In genomic region chrX:77785746-77786548, GRCh38 we compare ENCODE assay signal across 1 cellular context.
A peak's percentile ranks its signal among the peaks of the same experiment; 100 is the strongest.
TF ChIP-seq lines count a peak whose summit lies in the region.

ATRX (minus strand) TSS chrX:77786216; CDS start chrX:77786001, 215 bp downstream.

TF ChIP-seq in GM12878, 131 proteins besides CTCF, POLR2A, EP300 and RAD21 (continued from another document and continues in another):
- TF ChIP-seq BCLAF1 (IDR thresholded peaks at IDR 0.05), result no peak
- no peak for TF ChIP-seq TCF7 (IDR thresholded peaks at IDR 0.05; ENCODE audit: borderline replicate concordance)
- TF ChIP-seq FOS (IDR thresholded peaks at IDR 0.05; ENCODE audit: borderline replicate concordance, extremely low read depth, insufficient read length), result peak; percentile 9
- TF ChIP-seq BMI1 (IDR thresholded peaks at IDR 0.05; ENCODE audit: borderline replicate concordance), result no peak
- TF ChIP-seq ZNF217 (IDR thresholded peaks at IDR 0.05), result no peak
- TF ChIP-seq LARP7 (IDR thresholded peaks at IDR 0.05), result peak; percentile 59; the same call in 1 of the 2 replicates
- TF ChIP-seq PML (IDR thresholded peaks at IDR 0.05; ENCODE audit: low read length), result 0 out of 2 replicates have a peak, but pooled peaks have one; percentile 32
- TF ChIP-seq CHD2 (IDR thresholded peaks at IDR 0.05; ENCODE audit: borderline replicate concordance, low read depth, low read length), result no peak
- peak; percentile 87 for TF ChIP-seq CREB1 (IDR thresholded peaks at IDR 0.05; ENCODE audit: low read depth)
- no peak for TF ChIP-seq RELB (IDR thresholded peaks at IDR 0.05; ENCODE audit: low read depth)
- no peak for TF ChIP-seq MEF2B (IDR thresholded peaks at IDR 0.05; ENCODE audit: partially characterized antibody, poor library complexity, severe bottlenecking)
- TF ChIP-seq RCOR1 (conservative IDR thresholded peaks at IDR 0.05; ENCODE audit: low read depth, low read length), result no peak
- no peak for TF ChIP-seq ZNF384 (IDR thresholded peaks at IDR 0.05; ENCODE audit: borderline replicate concordance, low read depth, low read length)
- TF ChIP-seq USF2 (IDR thresholded peaks at IDR 0.05; ENCODE audit: borderline replicate concordance, low read depth, low read length), result no peak
- TF ChIP-seq ZNF687 (IDR thresholded peaks at IDR 0.05), result no peak
- TF ChIP-seq SMAD5 (IDR thresholded peaks at IDR 0.05; ENCODE audit: low read depth), result 0 out of 2 replicates have a peak, but pooled peaks have one; percentile 27
- TF ChIP-seq ZNF622 (IDR thresholded peaks at IDR 0.05), result no peak
- TF ChIP-seq PBX3 (IDR thresholded peaks at IDR 0.05; ENCODE audit: insufficient replicate concordance, low read depth, low read length), result no peak
- no peak for TF ChIP-seq ZBTB11 (CRISPR knock-in tag; IDR thresholded peaks at IDR 0.05)
- no peak for TF ChIP-seq TBL1XR1 (IDR thresholded peaks at IDR 0.05; ENCODE audit: low read depth, low read length)
- TF ChIP-seq ZBTB4 (CRISPR knock-in tag; IDR thresholded peaks at IDR 0.05), result no peak
- peak; percentile 88 for TF ChIP-seq POLR2AphosphoS5 (IDR thresholded peaks at IDR 0.05; ENCODE audit: low read length)
- no peak for TF ChIP-seq SUPT20H (IDR thresholded peaks at IDR 0.05; ENCODE audit: borderline replicate concordance, control insufficient read depth, low read depth, low read length)
- TF ChIP-seq PKNOX1 (IDR thresholded peaks at IDR 0.05), result no peak
- TF ChIP-seq JUNB (IDR thresholded peaks at IDR 0.05), result no peak
- no peak for TF ChIP-seq NFIC (IDR thresholded peaks at IDR 0.05; ENCODE audit: low read depth, low read length)
- no peak; a peak in 1 of 4 replicates for TF ChIP-seq CEBPB (IDR thresholded peaks at IDR 0.05; ENCODE audit: borderline replicate concordance in 1 of 2, low read depth in 2 of 2, low read length in 2 of 2)
- TF ChIP-seq SIN3A (IDR thresholded peaks at IDR 0.05; ENCODE audit: low read depth, low read length), result no peak
- TF ChIP-seq RAD51 (IDR thresholded peaks at IDR 0.05), result no peak
- no peak for TF ChIP-seq NR2C1 (IDR thresholded peaks at IDR 0.05)
- TF ChIP-seq E2F8 (IDR thresholded peaks at IDR 0.05; ENCODE audit: low read depth, partially characterized antibody), result no peak
- TF ChIP-seq HSF1 (IDR thresholded peaks at IDR 0.05; ENCODE audit: low read depth, low read length), result no peak
- TF ChIP-seq RFX5 (IDR thresholded peaks at IDR 0.05; ENCODE audit: low read depth, low read length), result peak; percentile 96
